ENCODE assay signal across 11 cellular contexts in the genomic region with DNA sequence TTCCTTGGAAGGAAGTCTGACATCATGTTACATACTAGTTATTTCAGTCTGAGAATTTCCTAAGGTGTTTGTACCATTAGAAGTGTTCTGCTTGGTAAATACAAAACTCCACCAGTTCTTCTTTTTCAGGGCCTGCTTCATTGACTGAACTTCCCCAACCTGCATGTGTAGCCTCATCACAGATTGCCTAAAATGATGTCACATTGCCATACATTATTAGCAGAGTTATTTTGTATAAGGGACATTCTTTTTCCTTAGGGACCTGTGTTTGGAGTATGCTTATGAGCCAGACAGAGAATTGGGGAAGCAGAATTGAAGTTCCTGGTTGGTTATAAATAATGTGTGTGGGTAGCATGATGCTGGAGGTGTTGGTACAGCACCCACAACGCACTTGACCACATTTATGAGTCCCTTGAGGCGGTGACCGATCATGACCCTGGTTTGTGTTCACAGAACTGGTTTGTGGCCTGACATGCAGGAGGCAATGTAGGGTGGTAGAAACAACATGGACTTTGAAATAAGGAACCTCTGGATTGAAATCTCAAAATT. TPM values are rescaled to one million over a fixed set of nuclear protein-coding genes. Genes with fewer than 3 reads are reported as not detected.
DNase-seq lines count a peak whose midpoint lies in the region; ATAC-seq and TF ChIP-seq lines count a peak whose summit lies in the region.
"Had no signal": no experiment of that assay in that cellular context is flagged by ENCODE, and none has a peak within 500 bp of the region (broad histone marks: within the 10 kb centered on the region; RNA-seq: fewer than 3 reads in every experiment).

No MANE protein-coding gene starts in this region.

- no peaks in the 10 kb centered on the region for H4K20me1 ChIP-seq in Loucy (ENCODE audit: insufficient read depth, low read length, poor library complexity, severe bottlenecking)

- ATAC-seq in HG02798 (IDR thresholded peaks at IDR 0.05; ENCODE audit: poor library complexity, unreplicated experiment) = peak; percentile 79

- H3K4me3 Mint-ChIP-seq in nephron progenitor cell = no peak overlapping the region
- H3K4me3 Mint-ChIP-seq: brain had no signal

- H3K9me3 Mint-ChIP-seq in nephron progenitor cell = no peaks in the 10 kb centered on the region

- no peaks in the 10 kb centered on the region for H3K79me2 ChIP-seq in Loucy (ENCODE audit: insufficient read depth, low read length)

- H3K9me3 ChIP-seq in Loucy (ENCODE audit: insufficient read depth, low read depth, low read length) (no peaks in the 10 kb centered on the region), left ventricle myocardium inferior (replicated peaks) (no peaks in the 10 kb centered on the region)

- H3K27ac Mint-ChIP-seq in nephron progenitor cell = no peak overlapping the region
- H3K27ac Mint-ChIP-seq: brain had no signal

- no peak overlapping the region for H3K9ac ChIP-seq in Loucy (ENCODE audit: low read depth, low read length, poor library complexity, severe bottlenecking)

- H3K27me3 ChIP-seq in Loucy (ENCODE audit: insufficient read depth, low read length, poor library complexity, severe bottlenecking) = no peaks in the 10 kb centered on the region
- H3K27me3 ChIP-seq in left ventricle myocardium inferior (ENCODE audit: low read depth) = peaks cover 12% of the 10 kb centered on the region

- H3K27me3 Mint-ChIP-seq in nephron progenitor cell (ENCODE audit: low read depth, poor library complexity) = peaks cover 3% of the 10 kb centered on the region

- no peak overlapping the region for H2AFZ ChIP-seq in Loucy (ENCODE audit: low read length)

- H3K4me2 ChIP-seq in Loucy (ENCODE audit: low read depth, low read length, poor library complexity, severe bottlenecking) = peak overlapping the region; percentile 49

- H3K4me1 ChIP-seq in Loucy (ENCODE audit: insufficient read depth, low read length, poor library complexity, severe bottlenecking) (peaks cover 58% of the 10 kb centered on the region), left ventricle myocardium inferior (no peaks in the 10 kb centered on the region)

- TF ChIP-seq CTCF in Loucy (conservative IDR thresholded peaks at IDR 0.05; ENCODE audit: low read length) = no peak
- no peak for TF ChIP-seq CTCF in left ventricle myocardium inferior (IDR thresholded peaks at IDR 0.05; ENCODE audit: borderline replicate concordance)
- no peak for TF ChIP-seq CTCF in nephron progenitor cell (IDR thresholded peaks at IDR 0.05)

- H3K4me1 Mint-ChIP-seq in nephron progenitor cell = no peaks in the 10 kb centered on the region

- H3K27ac ChIP-seq in left ventricle myocardium inferior (replicated peaks) = no peak overlapping the region
- H3K27ac ChIP-seq: 22Rv1 had no signal

- intact Hi-C loops in left ventricle myocardium inferior (cut with micrococcal nuclease) = no loop called here

- peak overlapping the region; percentile 9 for H3K4me3 ChIP-seq in Loucy (ENCODE audit: low read length, poor library complexity, severe bottlenecking)
- no peak overlapping the region for H3K4me3 ChIP-seq in left ventricle myocardium inferior

- H3K9me2 ChIP-seq in Loucy (replicated peaks; ENCODE audit: low read depth, low read length) = no peaks in the 10 kb centered on the region

- H3K36me3 Mint-ChIP-seq in nephron progenitor cell (ENCODE audit: low read depth) = no peaks in the 10 kb centered on the region
- H3K36me3 Mint-ChIP-seq: brain had no signal

- 0 out of 2 replicates have a peak, but pooled peaks cover 3% of the 10 kb centered on the region for H3F3A ChIP-seq in Loucy (ENCODE audit: low read depth)

- DNase-seq in DMS153 (lab: John Stamatoyannopoulos, UW) (peak; percentile 29), DMS153 treated with DMSO at 0.1 percent for 48 hours (lab: John Stamatoyannopoulos, UW; ENCODE audit: unreplicated experiment) (no peak), renal cortical epithelial cell (ENCODE audit: low read depth) (peak; percentile 95), left ventricle myocardium inferior (no peak), nephron progenitor cell (no peak), DMS53 (lab: John Stamatoyannopoulos, UW) (no peak)
- DNase-seq: T1000 had no signal

- no peaks in the 10 kb centered on the region for H3K36me3 ChIP-seq in Loucy (ENCODE audit: insufficient read depth, low read length)
- no peaks in the 10 kb centered on the region for H3K36me3 ChIP-seq in left ventricle myocardium inferior

RNA-seq across cellular contexts. Expression of gene MMP7, which starts 16.4 kb away (rescaled TPM):
- total RNA-seq in renal cortical epithelial cell (2,273 and 2,825 TPM in 2 replicates), left ventricle myocardium inferior (not detected)

Comparison
In these comparisons a context has a peak if more than half of its experiments do, and no peak if none do; other contexts are left out.
1. DNase-seq: peak in DMS153 (single experiment) and renal cortical epithelial cell (single experiment); none in DMS153 treated with DMSO at 0.1 percent for 48 hours (single experiment), left ventricle myocardium inferior (single experiment), nephron progenitor cell (single experiment) and DMS53 (single experiment).
2. RNA of gene MMP7, which starts 16.4 kb away (total RNA-seq): 2,273 to 2,825 TPM in renal cortical epithelial cell; not detected in left ventricle myocardium inferior (single experiment); every median in the first group is over 1,000 times any median in the second.